8 cellular contexts compared by ENCODE assay signal in genomic region chr17:68290268-68290954, GRCh38. TPM values are rescaled to one million over a fixed set of nuclear protein-coding genes. Genes with fewer than 3 reads are reported as not detected.
DNase-seq lines count a peak whose midpoint lies in the region; ATAC-seq, FAIRE-seq and TF ChIP-seq lines count a peak whose summit lies in the region.

No MANE protein-coding gene starts in this region.

- TF ChIP-seq POLR2A in A549 (IDR thresholded peaks at IDR 0.05; ENCODE audit: low read length) (no peak), H54 (IDR thresholded peaks at IDR 0.05; ENCODE audit: low read depth, low read length) (no peak)

- peak overlapping the region in 1 of 2 experiments; percentile 92; a peak in 2 of 6 replicates for H3K27ac ChIP-seq in A549
- peak overlapping the region; percentile 44 for H3K27ac ChIP-seq in caudate nucleus (ENCODE audit: low read depth, low read length)
- H3K27ac ChIP-seq in lower lobe of right lung: peak overlapping the region; percentile 92

- intact Hi-C loops in lower lobe of right lung (cut with DNase I): no loop called here

- peaks cover 48% of the 10 kb centered on the region for H3K27me3 ChIP-seq in lower lobe of right lung (ENCODE audit: low read depth)

- peak overlapping the region; percentile 96 for H3K4me2 ChIP-seq in A549

- ATAC-seq in A549 (no peak), lower lobe of right lung (no peak)

- no peaks in the 10 kb centered on the region for H3K36me3 ChIP-seq in lower lobe of right lung

- H3K9me3 ChIP-seq in A549 (no peaks in the 10 kb centered on the region), lower lobe of right lung (no peaks in the 10 kb centered on the region)

- H3K4me3 ChIP-seq in A549: peak overlapping the region; percentile 88; the same call in 2 of the 3 replicates
- H3K4me3 ChIP-seq in lower lobe of right lung: peak overlapping the region; percentile 63

- H3K4me1 ChIP-seq in A549 (peaks cover 9% of the 10 kb centered on the region; the same call in 2 of the 3 replicates), lower lobe of right lung (peaks cover 23% of the 10 kb centered on the region)

- WGBS in A549 (ENCODE audit: missing lambda C conversion rate): 43% methylated on average over 38 of the region's 50 CpGs

- CTCF ChIA-PET in A549 (lab: Yijun Ruan, JAX): interaction anchor here (0.8 to 1.9 kb wide), 5 partner anchors 27 to 109 kb away, joined by 3 to 4 read pairs (median 4); no protein-coding TSS in a partner anchor

- FAIRE-seq in A549 (lab: Jason Lieb, UNC) (no peak), H54 (lab: Jason Lieb, UNC) (no peak)

- DNase-seq in A549 (ENCODE audit: low read depth in 1 of 2, low spot score in 1 of 2): no peak
- DNase-seq in H4 (ENCODE audit: low spot score): peak; percentile 38
- peak; percentile 29 for DNase-seq in UCSD-AML1 (lab: John Stamatoyannopoulos, UW; ENCODE audit: unreplicated experiment)
- peak in 28 of 61 donors; percentile 8 to 67 (median 38) for DNase-seq in caudate nucleus (lab: John Stamatoyannopoulos, UW)
- DNase-seq in lower lobe of right lung: peak; percentile 71
- peak; percentile 27 to 48 for DNase-seq in stimulated activated CD8-positive, alpha-beta memory T cell treated with anti-CD3 and anti-CD28 coated beads, Interleukin-15, amount 100 ng/mL, for 48 hours (ENCODE audit: low read depth in 2 of 2)
- DNase-seq in GDM1 (lab: John Stamatoyannopoulos, UW): no peak
- DNase-seq in H54 (ENCODE audit: insufficient read length, low spot score): no peak

- TF ChIP-seq CTCF in A549 (IDR thresholded peaks at IDR 0.05) (no peak), lower lobe of right lung (IDR thresholded peaks at IDR 0.05) (no peak)

- TF ChIP-seq RAD21 in A549 (conservative IDR thresholded peaks at IDR 0.05 in 1 of 2, IDR thresholded peaks at IDR 0.05 in 1 of 2): no peak

- POLR2A ChIA-PET in A549 (lab: Yijun Ruan, JAX): interaction anchor here (0.6 to 2.5 kb wide), 8 partner anchors 14 to 142 kb away, joined by 3 to 23 read pairs (median 4); partner anchors contain the start of gene AMZ2

- no peak for TF ChIP-seq EP300 in A549 (IDR thresholded peaks at IDR 0.05)

TF ChIP-seq in A549, 52 proteins besides CTCF, POLR2A, EP300 and RAD21:
- no peak for TF ChIP-seq ZNF302 (CRISPR knock-in tag; IDR thresholded peaks at IDR 0.05)
- TF ChIP-seq HDAC2 (IDR thresholded peaks at IDR 0.05): peak; percentile 14; the same call in 1 of the 2 replicates
- TF ChIP-seq MAFK (IDR thresholded peaks at IDR 0.05; ENCODE audit: partially characterized antibody): no peak
- no peak for TF ChIP-seq HOXB13 (CRISPR knock-in tag; IDR thresholded peaks at IDR 0.05; ENCODE audit: low read depth)
- no peak for TF ChIP-seq RARB (CRISPR knock-in tag; IDR thresholded peaks at IDR 0.05)

RNA-seq across cellular contexts. Expression of gene SLC16A6, which starts 0.5 kb away (rescaled TPM):
- polyA plus RNA-seq in A549 (2011; rRNA removed): 0.28 and 0.52 TPM in 2 replicates
- 0.17 and 0.19 TPM in 2 replicates for polyA plus RNA-seq in A549 (2012; cell fraction: cytosol; rRNA removed)
- 0.10 and 0.15 TPM in 2 replicates for polyA plus RNA-seq in A549 (2012; cell fraction: nucleus; rRNA removed)
- polyA plus RNA-seq in A549 (2017; fragmentation: RNase III; extraction: RNeasy Plus Mini Kit Qiagen cat#74134 plus additional on column Dnase treatment): 0.08 to 0.33 TPM (median 0.17 TPM) in 3 replicates
- polyA minus RNA-seq in A549 (2011; rRNA and poly(A)+ RNA removed): 0.39 and 0.50 TPM in 2 replicates
- total RNA-seq in H4 (2014; rRNA removed; shearing (Covaris generic)): 1.2 and 2.7 TPM in 2 replicates
- 7.5 TPM for total RNA-seq in lower lobe of right lung

RNA-seq across cellular contexts. Expression of gene ARSG, which starts 0.9 kb away (rescaled TPM):
- polyA plus RNA-seq in A549 (2011; rRNA removed) (1.6 and 1.7 TPM in 2 replicates), A549 (2017; fragmentation: RNase III; extraction: RNeasy Plus Mini Kit Qiagen cat#74134 plus additional on column Dnase treatment) (0.32 to 0.60 TPM (median 0.57 TPM) in 3 replicates)
- polyA plus RNA-seq in A549 (2012; cell fraction: cytosol; rRNA removed): 0.95 and 1.0 TPM in 2 replicates
- polyA plus RNA-seq in A549 (2012; cell fraction: nucleus; rRNA removed): 0.47 and 1.3 TPM in 2 replicates
- 1.3 and 1.8 TPM in 2 replicates for polyA minus RNA-seq in A549 (2011; rRNA and poly(A)+ RNA removed)
- total RNA-seq in H4 (2014; rRNA removed; shearing (Covaris generic)): 1.3 and 5.9 TPM in 2 replicates
- total RNA-seq in lower lobe of right lung: 4.2 TPM

RNA-seq across cellular contexts. Expression of gene AMZ2, which starts 42.6 kb away (rescaled TPM):
- polyA plus RNA-seq in A549 (2011; rRNA removed) (186 and 201 TPM in 2 replicates), A549 (2017; fragmentation: RNase III; extraction: RNeasy Plus Mini Kit Qiagen cat#74134 plus additional on column Dnase treatment) (105 to 111 TPM (median 109 TPM) in 3 replicates)
- polyA plus RNA-seq in A549 (2012; cell fraction: cytosol; rRNA removed): 80.2 and 84.0 TPM in 2 replicates
- 34.3 and 46.9 TPM in 2 replicates for polyA plus RNA-seq in A549 (2012; cell fraction: nucleus; rRNA removed)
- polyA minus RNA-seq in A549 (2011; rRNA and poly(A)+ RNA removed): 42.1 and 44.1 TPM in 2 replicates
- total RNA-seq in H4 (2014; rRNA removed; shearing (Covaris generic)): 180 and 190 TPM in 2 replicates
- 55.9 TPM for total RNA-seq in lower lobe of right lung

Comparison
In these comparisons a context has a peak if more than half of its experiments do, and no peak if none do; other contexts are left out.
1. DNase-seq: peak in H4 (single experiment), UCSD-AML1 (single experiment), lower lobe of right lung (single experiment) and stimulated activated CD8-positive, alpha-beta memory T cell treated with anti-CD3 and anti-CD28 coated beads, Interleukin-15, amount 100 ng/mL, for 48 hours (2 of 2); none in A549 (0 of 2), GDM1 (single experiment) and H54 (single experiment).